ENCODE assay signal across 10 cellular contexts in genomic region chr2:105795575-105795934, GRCh38. TPM values are rescaled to one million over a fixed set of nuclear protein-coding genes. Genes with fewer than 3 reads are reported as not detected.
DNase-seq lines count a peak whose midpoint lies in the region; FAIRE-seq and TF ChIP-seq lines count a peak whose summit lies in the region.
"Had no signal": no experiment of that assay in that cellular context is flagged by ENCODE, and none has a peak within 500 bp of the region (broad histone marks: within the 10 kb centered on the region; RNA-seq: fewer than 3 reads in every experiment).

No MANE protein-coding gene starts in this region.

- DNase-seq in NCI-H2081 (lab: John Stamatoyannopoulos, UW) = peak; percentile 10 to 68
- DNase-seq in NCI-H2081 treated with DMSO at 0.1 percent for 48 hours (lab: John Stamatoyannopoulos, UW) = no peak
- DNase-seq in NCI-H1436 treated with DMSO at 0.1 percent for 48 hours (lab: John Stamatoyannopoulos, UW) = peak; percentile 20
- DNase-seq in activated naive CD8-positive, alpha-beta T cell treated with anti-CD3 and anti-CD28 coated beads for 36 hours = peak; percentile 31
- DNase-seq in trophoblast cell = no peak
- DNase-seq in posterior cingulate gyrus = no peak
- DNase-seq in GM12891 (ENCODE audit: insufficient read length, low spot score) = no peak
- DNase-seq in MG63 = no peak
- DNase-seq: gastrocnemius medialis, NCI-H82 had no signal

- H4K12ac ChIP-seq in trophoblast cell (ENCODE audit: low read depth, low read length) = no peak overlapping the region

- peak overlapping the region; percentile 31 for H3K4me2 ChIP-seq in trophoblast cell (ENCODE audit: low read length)

- 100% methylated on average over 3 of the region's 9 CpGs for WGBS in trophoblast cell (ENCODE audit: extremely low coverage, insufficient coverage, insufficient read length)

- no peak overlapping the region for H3K18ac ChIP-seq in trophoblast cell (ENCODE audit: low read length)

- no peak overlapping the region for H4K8ac ChIP-seq in trophoblast cell (ENCODE audit: low read depth, low read length)

- H3K27ac ChIP-seq in trophoblast cell (ENCODE audit: low read depth, low read length) = no peak overlapping the region

- no peak overlapping the region for H3K14ac ChIP-seq in trophoblast cell (ENCODE audit: low read length)

- peaks cover 3% of the 10 kb centered on the region for H3K9me3 Mint-ChIP-seq in activated naive CD8-positive, alpha-beta T cell treated with anti-CD3 and anti-CD28 coated beads for 36 hours

- no peak for TF ChIP-seq POLR2A in GM12891 (IDR thresholded peaks at IDR 0.05; ENCODE audit: low read depth, low read length)

- peaks cover 0 to 2% of the 10 kb centered on the region in 2 experiments for H3K36me3 ChIP-seq in trophoblast cell (ENCODE audit: control insufficient read depth in 1 of 2, insufficient read depth in 2 of 2, low read length in 2 of 2)
- H3K36me3 ChIP-seq in MG63 = no peaks in the 10 kb centered on the region
- H3K36me3 ChIP-seq: gastrocnemius medialis had no signal

- no peak for FAIRE-seq in GM12891 (lab: Jason Lieb, UNC)

- H3K9ac ChIP-seq in trophoblast cell (ENCODE audit: low read length) = no peak overlapping the region

- H3K4me3 ChIP-seq in trophoblast cell (ENCODE audit: low read depth, low read length) = no peak overlapping the region
- H3K4me3 ChIP-seq in MG63 = no peak overlapping the region
- H3K4me3 ChIP-seq: gastrocnemius medialis had no signal

- H3K9me3 ChIP-seq in trophoblast cell (ENCODE audit: insufficient read depth, low read depth, low read length) = no peaks in the 10 kb centered on the region
- H3K9me3 ChIP-seq in MG63 = no peaks in the 10 kb centered on the region
- H3K9me3 ChIP-seq: gastrocnemius medialis had no signal

- H3K36me3 Mint-ChIP-seq in activated naive CD8-positive, alpha-beta T cell treated with anti-CD3 and anti-CD28 coated beads for 36 hours = peaks cover 56% of the 10 kb centered on the region

- H2BK120ac ChIP-seq in trophoblast cell (ENCODE audit: insufficient read depth, low read length, poor library complexity) = no peak overlapping the region

- no peaks in the 10 kb centered on the region for H3K79me1 ChIP-seq in trophoblast cell (ENCODE audit: low read length)

- H3K4ac ChIP-seq in trophoblast cell (ENCODE audit: low read depth, low read length) = no peak overlapping the region

- no peaks in the 10 kb centered on the region for H3K27me3 Mint-ChIP-seq in activated naive CD8-positive, alpha-beta T cell treated with anti-CD3 and anti-CD28 coated beads for 36 hours

- H3K27me3 ChIP-seq in trophoblast cell (ENCODE audit: insufficient read depth, low read length) = no peaks in the 10 kb centered on the region
- H3K27me3 ChIP-seq in MG63 = no peaks in the 10 kb centered on the region
- H3K27me3 ChIP-seq: gastrocnemius medialis had no signal

- H2BK5ac ChIP-seq in trophoblast cell (ENCODE audit: low read depth, low read length, poor library complexity) = no peak overlapping the region

- peak overlapping the region; percentile 92 for H3K27ac Mint-ChIP-seq in activated naive CD8-positive, alpha-beta T cell treated with anti-CD3 and anti-CD28 coated beads for 36 hours

- H3K4me1 Mint-ChIP-seq in activated naive CD8-positive, alpha-beta T cell treated with anti-CD3 and anti-CD28 coated beads for 36 hours = peaks cover 90% of the 10 kb centered on the region

- intact Hi-C loops in posterior cingulate gyrus (cut with DNase I) = no loop called here

- peak overlapping the region; percentile 83 for H3K4me3 Mint-ChIP-seq in activated naive CD8-positive, alpha-beta T cell treated with anti-CD3 and anti-CD28 coated beads for 36 hours

- H4K91ac ChIP-seq in trophoblast cell (ENCODE audit: low read depth, low read length) = no peak overlapping the region

- H2BK12ac ChIP-seq in trophoblast cell (ENCODE audit: low read length) = no peak overlapping the region

- H2AK5ac ChIP-seq in trophoblast cell (ENCODE audit: low read length) = no peak overlapping the region

- no peak overlapping the region for H2AFZ ChIP-seq in trophoblast cell (ENCODE audit: insufficient read depth, low read length, poor library complexity)

- peaks cover 4 to 10% of the 10 kb centered on the region in 2 experiments for H3K4me1 ChIP-seq in trophoblast cell (ENCODE audit: control insufficient read depth in 1 of 2, insufficient read depth in 2 of 2, low read length in 2 of 2)

- peaks cover 5% of the 10 kb centered on the region for H3K79me2 ChIP-seq in trophoblast cell (ENCODE audit: control insufficient read depth, insufficient read depth, low read length, poor library complexity)

- no peak overlapping the region for H3K23ac ChIP-seq in trophoblast cell (ENCODE audit: low read length)

TF ChIP-seq in GM12891, 5 proteins besides CTCF, POLR2A, EP300 and RAD21:
- TF ChIP-seq POU2F2 (IDR thresholded peaks at IDR 0.05; ENCODE audit: low read depth, low read length) (no peak), TAF1 (IDR thresholded peaks at IDR 0.05; ENCODE audit: low read depth, low read length) (no peak), PAX5 (IDR thresholded peaks at IDR 0.05; ENCODE audit: insufficient read depth, low read length, severe bottlenecking) (no peak), POLR2AphosphoS5 (IDR thresholded peaks at IDR 0.05; ENCODE audit: low read depth, low read length) (no peak), SPI1 (IDR thresholded peaks at IDR 0.05; ENCODE audit: low read depth, low read length) (no peak)
TF ChIP-seq in GM12891: peak in this region for 0.

RNA-seq across cellular contexts. Expression of gene NCK2, which starts 50.8 kb away (rescaled TPM):
- total RNA-seq in activated naive CD8-positive, alpha-beta T cell treated with anti-CD3 and anti-CD28 coated beads for 36 hours = 10 to 100 TPM; 76.1 to 78.1 TPM
- polyA plus RNA-seq in trophoblast cell (2013) = 48.7 and 51.4 TPM in 2 replicates
- 28.9 TPM for polyA plus RNA-seq in GM12891 (2012; ENCODE audit: low read depth, missing spikeins)
- total RNA-seq in MG63 (2014; rRNA removed; shearing (Covaris generic); ENCODE audit: low replicate concordance) = 7.3 and 23.4 TPM in 2 replicates

Comparison
In these comparisons a context has a peak if more than half of its experiments do, and no peak if none do; other contexts are left out.
1. DNase-seq: peak in NCI-H2081 (2 of 2), NCI-H1436 treated with DMSO at 0.1 percent for 48 hours (single experiment) and activated naive CD8-positive, alpha-beta T cell treated with anti-CD3 and anti-CD28 coated beads for 36 hours (single experiment); none in NCI-H2081 treated with DMSO at 0.1 percent for 48 hours (single experiment), trophoblast cell (0 of 2), posterior cingulate gyrus (0 of 10), GM12891 (single experiment) and MG63 (single experiment).